In genomic region chr9:124348831-124349230, GRCh38 we compare ENCODE assay signal across 2 cellular contexts.
TF ChIP-seq lines count a peak whose summit lies in the region.

No MANE protein-coding gene starts in this region.

TF ChIP-seq in GM23338, 12 proteins besides CTCF, POLR2A, EP300 and RAD21 (continued from another document):
- no peak for TF ChIP-seq ETS1 (IDR thresholded peaks at IDR 0.05)

TF ChIP-seq in H1, 55 proteins besides CTCF, POLR2A, EP300 and RAD21:
- TF ChIP-seq EGR1 (IDR thresholded peaks at IDR 0.05; ENCODE audit: borderline replicate concordance, low read depth, low read length) (no peak), POLR2AphosphoS5 (IDR thresholded peaks at IDR 0.05; ENCODE audit: low read depth, low read length) (0 out of 2 replicates have a peak, but pooled peaks have one; percentile 16)
